8 cellular contexts compared by ENCODE assay signal in the genomic region with DNA sequence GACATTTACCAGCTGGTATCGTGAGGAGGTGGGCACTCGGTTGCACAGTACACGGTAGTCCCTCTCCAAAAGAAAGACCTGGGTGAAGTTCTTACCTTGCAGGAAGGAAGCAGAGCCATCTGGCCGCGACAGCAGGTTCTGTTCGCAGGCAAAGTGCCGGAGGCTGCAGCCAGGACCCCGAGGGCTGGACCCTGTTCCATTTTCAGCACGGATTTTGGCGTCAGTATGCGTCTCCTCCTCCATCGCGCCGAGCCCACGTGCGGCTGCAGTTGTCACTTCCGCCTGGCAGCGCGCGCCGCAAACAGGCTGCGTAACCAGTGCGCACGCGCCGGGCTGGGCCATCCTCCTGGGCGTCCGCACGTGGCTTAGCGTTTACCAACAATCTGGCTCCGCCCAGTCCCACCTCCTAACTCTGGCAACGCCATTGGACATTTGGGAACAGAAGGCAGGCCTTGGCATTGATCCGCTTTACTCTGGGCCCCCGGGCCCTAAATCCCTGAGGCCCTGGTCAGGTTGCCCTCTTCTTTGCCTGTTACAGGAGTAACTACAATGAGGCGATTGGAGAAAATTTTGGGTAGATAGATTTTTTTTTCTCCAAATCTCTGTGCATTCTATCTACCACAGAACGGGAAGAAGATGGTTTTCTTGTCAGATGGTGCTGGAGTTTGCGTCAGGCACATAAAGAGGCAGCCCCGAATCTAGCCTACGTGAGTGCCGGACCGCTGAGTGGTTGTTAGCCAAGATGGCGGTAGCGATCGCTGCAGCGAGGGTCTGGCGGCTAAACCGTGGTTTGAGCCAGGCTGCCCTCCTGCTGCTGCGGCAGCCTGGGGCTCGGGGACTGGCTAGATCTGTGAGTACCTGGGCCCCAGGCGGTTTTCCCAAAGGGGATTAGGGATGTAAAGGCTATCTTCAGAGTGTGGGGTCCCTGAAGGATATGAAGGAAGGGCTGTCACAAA. TPM values are rescaled to one million over a fixed set of nuclear protein-coding genes. Genes with fewer than 3 reads are reported as not detected.
DNase-seq lines count a peak whose midpoint lies in the region; ATAC-seq and TF ChIP-seq lines count a peak whose summit lies in the region.

Gene BCKDHA (plus strand): TSS at position 733 of the 956 bp plus-strand sequence. CDS start 10 bp downstream, at position 743.
Gene EXOSC5 (minus strand): TSS at position 274 of the 956 bp plus-strand sequence. CDS start 31 bp downstream, at position 243.

- CTCF ChIA-PET in Panc1 (lab: Charles Lee) = no interaction called here

- H3K9me3 ChIP-seq in Panc1 (ENCODE audit: control insufficient read depth, insufficient read depth, low read depth, low read length) = no peaks in the 10 kb centered on the region
- no peaks in the 10 kb centered on the region for H3K9me3 ChIP-seq in mucosa of rectum (ENCODE audit: control insufficient read depth in 2 of 2, low read length in 2 of 2)

- H3K9ac ChIP-seq in mucosa of rectum (ENCODE audit: low read depth in 1 of 2, low read length in 2 of 2) = peak within 1 kb of the TSS; percentile 91 to 97

- H3K9me3 Mint-ChIP-seq in activated T-cell treated with anti-CD3 and anti-CD28 coated beads, Interleukin-2, amount 50 U/mL, for 4 hours = no peaks in the 10 kb centered on the region

- intact Hi-C loops in Panc1 (cut with micrococcal nuclease; ENCODE audit: unreplicated experiment) = no loop called here

- H3K4me1 ChIP-seq in Panc1 (ENCODE audit: control insufficient read depth, insufficient read depth, low read length) (no peaks in the 10 kb centered on the region), mucosa of rectum (ENCODE audit: control insufficient read depth in 2 of 2, insufficient read depth in 2 of 2, low read length in 2 of 2) (peaks cover 12 to 13% of the 10 kb centered on the region in 2 donors)

- ATAC-seq in GM21723 (IDR thresholded peaks at IDR 0.05; ENCODE audit: unreplicated experiment) = peak; percentile 78
- ATAC-seq in Panc1 = peak; percentile 98
- ATAC-seq in activated T-cell treated with anti-CD3 and anti-CD28 coated beads, Interleukin-2, amount 50 U/mL, for 4 hours = peak; percentile 98 to 99

- peak; percentile 100 for DNase-seq in DMS53 (lab: John Stamatoyannopoulos, UW)
- peak; percentile 94 for DNase-seq in KG1 (lab: John Stamatoyannopoulos, UW)
- peak; percentile 96 for DNase-seq in Panc1 (ENCODE audit: low read depth, low spot score)
- DNase-seq in activated T-cell treated with anti-CD3 and anti-CD28 coated beads, Interleukin-2, amount 50 U/mL, for 4 hours = peak; percentile 98
- DNase-seq in erythroblast (lab: John Stamatoyannopoulos, UW) = peak; percentile 100
- peak; percentile 99 for DNase-seq in stimulated activated CD8-positive, alpha-beta memory T cell treated with anti-CD3 and anti-CD28 coated beads, Interleukin-4, amount 100 ng/mL, for 48 hours

- H3K36me3 ChIP-seq in Panc1 (ENCODE audit: control insufficient read depth, insufficient read depth, low read length) (peaks cover 8% of the 10 kb centered on the region; the same call in 1 of the 2 replicates), mucosa of rectum (ENCODE audit: control insufficient read depth in 2 of 2, insufficient read depth in 2 of 2, low read length in 2 of 2) (no peaks in the 10 kb centered on the region)

- TF ChIP-seq CTCF in Panc1 (IDR thresholded peaks at IDR 0.05) = no peak

- H3K27me3 Mint-ChIP-seq in activated T-cell treated with anti-CD3 and anti-CD28 coated beads, Interleukin-2, amount 50 U/mL, for 4 hours (ENCODE audit: low read depth) = no peaks in the 10 kb centered on the region

- H3K4me3 ChIP-seq in Panc1 (ENCODE audit: low read depth in 2 of 2, low read length in 2 of 2) (peak within 1 kb of the TSS; percentile 91 to 100), mucosa of rectum (ENCODE audit: low read length in 2 of 2) (peak within 1 kb of the TSS; percentile 97 to 100)

- H3K27ac ChIP-seq in Panc1 (ENCODE audit: low read length) (peak within 1 kb of the TSS; percentile 96), mucosa of rectum (ENCODE audit: low read depth in 2 of 2, low read length in 2 of 2) (peak within 1 kb of the TSS; percentile 90 to 92)

- TF ChIP-seq POLR2A in erythroblast (IDR thresholded peaks at IDR 0.05; ENCODE audit: low read length) = peak; percentile 59

- H3K4me3 Mint-ChIP-seq in activated T-cell treated with anti-CD3 and anti-CD28 coated beads, Interleukin-2, amount 50 U/mL, for 4 hours = peak within 1 kb of the TSS; percentile 99

- in situ Hi-C loops in Panc1 (cut with HindIII; ENCODE audit: low pct_unique_long_range_greater_than_20kb, low sequenced_read_pairs) = no loop called here

- BruUV-seq in Panc1 (replicated peaks; lab: Mats Ljungman, UMichigan) = TSS peak; percentile 90

- H3K36me3 Mint-ChIP-seq in activated T-cell treated with anti-CD3 and anti-CD28 coated beads, Interleukin-2, amount 50 U/mL, for 4 hours (ENCODE audit: insufficient read depth) = peaks cover 16% of the 10 kb centered on the region

- POLR2A ChIA-PET in Panc1 (lab: Charles Lee) = no interaction called here

- H3K27me3 ChIP-seq in Panc1 (ENCODE audit: control insufficient read depth, insufficient read depth, low read length) = no peaks in the 10 kb centered on the region
- H3K27me3 ChIP-seq in mucosa of rectum (ENCODE audit: control insufficient read depth in 2 of 2, insufficient read depth in 2 of 2, low read length in 2 of 2) = no peaks in the 10 kb centered on the region

- H3K4me1 Mint-ChIP-seq in activated T-cell treated with anti-CD3 and anti-CD28 coated beads, Interleukin-2, amount 50 U/mL, for 4 hours (ENCODE audit: low read depth) = peaks cover 39% of the 10 kb centered on the region

RNA-seq across cellular contexts. Expression of gene BCKDHA, which starts in this region (rescaled TPM):
- total RNA-seq in Panc1 (2021; ENCODE audit: unreplicated experiment) = 11.2 TPM
- 37.0 TPM for polyA plus RNA-seq in Panc1 (2012; ENCODE audit: insufficient read length)
- 10 to 100 TPM; 23.7 to 29.1 (median 26.7) TPM for total RNA-seq in activated T-cell treated with anti-CD3 and anti-CD28 coated beads, Interleukin-2, amount 50 U/mL, for 4 hours

RNA-seq across cellular contexts. Expression of gene EXOSC5, which starts in this region (rescaled TPM):
- 25.2 TPM for total RNA-seq in Panc1 (2021; ENCODE audit: unreplicated experiment)
- polyA plus RNA-seq in Panc1 (2012; ENCODE audit: insufficient read length) = 35.9 TPM
- 10 to 100 TPM; 86.3 to 95.5 (median 94.5) TPM for total RNA-seq in activated T-cell treated with anti-CD3 and anti-CD28 coated beads, Interleukin-2, amount 50 U/mL, for 4 hours

Comparison
In these comparisons a context has a peak if more than half of its experiments do, and no peak if none do; other contexts are left out.
1. Peak in every context shown above with its lines: DNase-seq, ATAC-seq, H3K4me3 ChIP-seq and H3K27ac ChIP-seq.